Comparison of ENCODE assay signal across 14 cellular contexts in the genomic region with DNA sequence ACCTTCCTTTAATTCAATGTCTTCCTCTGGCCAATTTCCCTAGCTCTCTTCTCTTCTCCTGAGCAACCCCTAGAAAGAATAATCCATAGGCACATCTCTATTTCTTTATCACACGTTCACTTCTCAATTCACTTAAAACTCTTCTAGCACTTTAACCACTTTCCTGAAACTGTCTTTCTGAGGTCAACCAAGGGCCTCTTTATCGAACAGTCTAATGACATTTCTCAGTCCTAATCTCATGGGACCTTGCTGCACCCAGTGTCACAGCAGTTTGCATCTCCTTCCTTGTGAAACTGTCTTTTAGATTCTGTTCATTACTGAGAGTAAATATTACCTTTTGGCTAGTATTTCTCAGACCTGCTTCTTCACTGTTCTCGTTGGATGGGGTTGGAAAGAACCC.
DNase-seq lines count a peak whose midpoint lies in the region; ATAC-seq and TF ChIP-seq lines count a peak whose summit lies in the region.
"Had no signal": no experiment of that assay in that cellular context is flagged by ENCODE, and none has a peak within 500 bp of the region (broad histone marks: within the 10 kb centered on the region; RNA-seq: fewer than 3 reads in every experiment).

No MANE protein-coding gene starts in this region.

- no peak for TF ChIP-seq CTCF in mammary epithelial cell (conservative IDR thresholded peaks at IDR 0.05 in 1 of 2, IDR thresholded peaks at IDR 0.05 in 1 of 2; ENCODE audit: extremely low read depth in 1 of 2, insufficient read depth in 1 of 2, low read depth in 1 of 2, low read length in 2 of 2)
- no peak for TF ChIP-seq CTCF in Peyer's patch (IDR thresholded peaks at IDR 0.05)

- H3K9me3 ChIP-seq in mammary epithelial cell (replicated peaks; ENCODE audit: insufficient read depth, low read length) (no peaks in the 10 kb centered on the region), Peyer's patch (no peaks in the 10 kb centered on the region)
- H3K9me3 ChIP-seq: esophagus muscularis mucosa had no signal

- H2AFZ ChIP-seq in mammary epithelial cell (ENCODE audit: low read depth, low read length): no peak overlapping the region

- peak overlapping the region in 6 of 8 donors; percentile 21 to 55 (median 30) for H3K4me3 Mint-ChIP-seq in naive B cell
- H3K4me3 Mint-ChIP-seq: naive thymus-derived CD8-positive, alpha-beta T cell; T-cell had no signal

- H3K9ac ChIP-seq in mammary epithelial cell (ENCODE audit: insufficient read depth, low read length): no peak overlapping the region

- 94% methylated on average over 3 of the region's 3 CpGs for WGBS in mammary epithelial cell (ENCODE audit: low coverage, missing lambda C conversion rate)

- no TSS peak for BruUV-seq in mammary epithelial cell (replicated peaks; lab: Mats Ljungman, UMichigan)

- CTCF ChIA-PET in mammary epithelial cell (lab: Charles Lee; ENCODE audit: low non-redundant PET): no interaction called here

- H3K4me1 Mint-ChIP-seq in naive B cell: peaks cover 42 to 62% (median 47%) of the 10 kb centered on the region in 3 donors

- dilution Hi-C loops in mammary epithelial cell (cut with HindIII; ENCODE audit: low sequenced_read_pairs): no loop called here

- no peaks in the 10 kb centered on the region for H3K36me3 Mint-ChIP-seq in naive B cell
- H3K36me3 Mint-ChIP-seq: naive thymus-derived CD8-positive, alpha-beta T cell; T-cell had no signal

- H3K27me3 Mint-ChIP-seq in naive B cell: no peaks in the 10 kb centered on the region
- H3K27me3 Mint-ChIP-seq: naive thymus-derived CD8-positive, alpha-beta T cell; T-cell had no signal

- DNase-seq in naive B cell: no peak
- DNase-seq in substantia nigra (lab: John Stamatoyannopoulos, UW): no peak
- DNase-seq in mammary epithelial cell: no peak
- no peak for DNase-seq in NCI-H524 treated with DMSO at 0.1 percent for 48 hours (lab: John Stamatoyannopoulos, UW)
- no peak for DNase-seq in Peyer's patch
- DNase-seq: brain microvascular endothelial cell; GOT3; naive thymus-derived CD8-positive, alpha-beta T cell; stimulated activated naive CD4-positive, alpha-beta T cell treated with Interleukin-2 at 50 U/mL for 16 hours; T-cell had no signal

- ATAC-seq in GM19035 (IDR thresholded peaks at IDR 0.05; ENCODE audit: unreplicated experiment) (peak; percentile 87), GM21723 (IDR thresholded peaks at IDR 0.05; ENCODE audit: unreplicated experiment) (peak; percentile 83), HG03159 (IDR thresholded peaks at IDR 0.05; ENCODE audit: unreplicated experiment) (peak; percentile 91), naive B cell (ENCODE audit: low read depth in 2 of 2) (peak; percentile 38 to 46)
- ATAC-seq: naive thymus-derived CD8-positive, alpha-beta T cell; T-cell had no signal

- H3K79me2 ChIP-seq in mammary epithelial cell (ENCODE audit: insufficient read depth, low read length): no peaks in the 10 kb centered on the region

- intact Hi-C loops in mammary epithelial cell (cut with micrococcal nuclease): no loop called here

- in situ Hi-C loops in mammary epithelial cell (cut with MboI; ENCODE audit: low sequenced_read_pairs in 2 of 2): no loop called here

- H3K27ac Mint-ChIP-seq in naive B cell: peak overlapping the region; percentile 11 to 68 (median 50)
- H3K27ac Mint-ChIP-seq: T-cell had no signal

- H3K4me1 ChIP-seq in mammary epithelial cell (ENCODE audit: insufficient read depth, low read length): no peaks in the 10 kb centered on the region
- H3K4me1 ChIP-seq in Peyer's patch: no peaks in the 10 kb centered on the region
- H3K4me1 ChIP-seq: esophagus muscularis mucosa had no signal

- H3K27me3 ChIP-seq in mammary epithelial cell (ENCODE audit: insufficient read depth, low read length) (no peaks in the 10 kb centered on the region), Peyer's patch (no peaks in the 10 kb centered on the region)
- H3K27me3 ChIP-seq: brain microvascular endothelial cell, esophagus muscularis mucosa had no signal

- H3K4me2 ChIP-seq in mammary epithelial cell (ENCODE audit: insufficient read depth, low read depth, low read length): no peak overlapping the region

- no peaks in the 10 kb centered on the region for H4K20me1 ChIP-seq in mammary epithelial cell (ENCODE audit: insufficient read depth, low read length)

- H3K9me3 Mint-ChIP-seq in naive B cell: no peaks in the 10 kb centered on the region
- H3K9me3 Mint-ChIP-seq: T-cell had no signal

- no peak overlapping the region for H3K4me3 ChIP-seq in mammary epithelial cell (replicated peaks in 1 of 3; ENCODE audit: insufficient read depth in 1 of 3, low read depth in 2 of 3, low read length in 3 of 3)
- H3K4me3 ChIP-seq in Peyer's patch: no peak overlapping the region
- H3K4me3 ChIP-seq: esophagus muscularis mucosa had no signal

- TF ChIP-seq POLR2A in Peyer's patch (IDR thresholded peaks at IDR 0.05): no peak

- H3K27ac ChIP-seq in substantia nigra (ENCODE audit: low read depth, low read length, poor library complexity, severe bottlenecking): no peak overlapping the region
- H3K27ac ChIP-seq in mammary epithelial cell (ENCODE audit: insufficient read depth, low read depth, low read length): no peak overlapping the region
- H3K27ac ChIP-seq in Peyer's patch: no peak overlapping the region
- H3K27ac ChIP-seq: brain microvascular endothelial cell, esophagus muscularis mucosa had no signal

- H3K36me3 ChIP-seq in mammary epithelial cell (ENCODE audit: insufficient read depth, low read length) (no peaks in the 10 kb centered on the region), Peyer's patch (no peaks in the 10 kb centered on the region)
- H3K36me3 ChIP-seq: brain microvascular endothelial cell, esophagus muscularis mucosa had no signal
